In the genomic region with DNA sequence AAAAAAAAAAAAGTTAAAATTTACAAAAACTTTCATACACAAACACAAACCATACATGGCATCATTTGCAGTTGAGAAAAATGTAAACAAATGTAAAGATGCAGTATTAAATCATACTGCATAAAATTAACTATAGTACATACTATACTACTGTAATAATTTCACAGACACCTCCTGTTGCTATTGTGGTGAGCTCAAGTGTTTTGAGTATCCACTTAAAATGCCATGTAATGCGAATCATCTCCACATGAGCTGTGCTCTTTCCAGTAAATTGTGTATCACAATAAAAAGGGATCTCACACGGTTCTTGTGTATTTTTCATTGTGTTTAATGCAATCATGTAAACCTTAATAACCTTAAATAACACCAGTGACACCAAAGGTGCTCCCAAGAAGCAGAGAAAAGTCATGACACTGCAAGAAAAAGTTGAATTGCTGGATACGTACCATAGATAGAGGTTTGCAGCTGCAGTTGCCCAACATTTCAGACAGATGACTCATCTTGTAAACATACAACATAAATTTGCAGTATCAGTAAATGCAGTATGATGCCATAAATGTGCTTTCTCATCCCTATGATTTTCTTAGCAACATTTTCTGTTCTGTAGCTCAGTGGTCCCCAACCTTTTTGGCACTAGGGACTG, we compare ENCODE assay signal across 11 cellular contexts.
A peak's percentile ranks its signal among the peaks of the same experiment; 100 is the strongest.
DNase-seq lines count a peak whose midpoint lies in the region; ATAC-seq, FAIRE-seq and TF ChIP-seq lines count a peak whose summit lies in the region.
"Had no signal": no experiment of that assay in that cellular context is flagged by ENCODE, and none has a peak within 500 bp of the region (broad histone marks: within the 10 kb centered on the region; RNA-seq: fewer than 3 reads in every experiment).

No MANE protein-coding gene starts in this region.

- H3K4me3 ChIP-seq in ACC112 (ENCODE audit: low read depth, low read length), result no peak overlapping the region
- no peak overlapping the region for H3K4me3 ChIP-seq in fibroblast of villous mesenchyme (ENCODE audit: low read depth, low read length)
- no peak overlapping the region for H3K4me3 ChIP-seq in small intestine (ENCODE audit: low read depth in 1 of 2, low read length in 2 of 2)
- H3K4me3 ChIP-seq in vagina, result no peak overlapping the region

- no peaks in the 10 kb centered on the region for H3K36me3 ChIP-seq in ACC112 (ENCODE audit: insufficient read depth, low read length)
- no peaks in the 10 kb centered on the region for H3K36me3 ChIP-seq in small intestine (ENCODE audit: control insufficient read depth in 2 of 2, insufficient read depth in 2 of 2, low read length in 2 of 2)
- H3K36me3 ChIP-seq in vagina, result no peaks in the 10 kb centered on the region

- intact Hi-C loops in vagina (cut with DNase I), result no loop called here

- no peak for ATAC-seq in GM21825 (IDR thresholded peaks at IDR 0.05; ENCODE audit: unreplicated experiment)
- ATAC-seq: CD8-positive, alpha-beta T cell had no signal

- no peak for FAIRE-seq in small intestine (lab: Jason Lieb, UNC)

- H3K27ac ChIP-seq in ACC112 (ENCODE audit: low read depth, low read length) (peak overlapping the region; percentile 42), small intestine (ENCODE audit: low read depth in 1 of 2, low read length in 1 of 2) (no peak overlapping the region), vagina (no peak overlapping the region)

- no peak overlapping the region for H2AFZ ChIP-seq in ACC112 (ENCODE audit: low read length, unreplicated experiment)

- TF ChIP-seq CTCF in fibroblast of villous mesenchyme (IDR thresholded peaks at IDR 0.05; ENCODE audit: insufficient read depth, low read depth, low read length), result no peak
- no peak for TF ChIP-seq CTCF in vagina (IDR thresholded peaks at IDR 0.05)

- H3K4me1 ChIP-seq in ACC112 (ENCODE audit: control insufficient read depth, insufficient read depth, low read length, unreplicated experiment) (no peaks in the 10 kb centered on the region), small intestine (ENCODE audit: control insufficient read depth in 2 of 2, insufficient read depth in 1 of 2, low read depth in 1 of 2, low read length in 1 of 2) (no peaks in the 10 kb centered on the region), vagina (no peaks in the 10 kb centered on the region)

- TF ChIP-seq POLR2A in vagina (IDR thresholded peaks at IDR 0.05), result no peak

- 51 to 62% (median 52%) methylated on average over 3 of the region's 3 CpGs for WGBS in small intestine, 3 donors

- H3K9me3 ChIP-seq in small intestine (ENCODE audit: control insufficient read depth, low read depth) (no peaks in the 10 kb centered on the region), vagina (no peaks in the 10 kb centered on the region)

- H3K27me3 ChIP-seq in ACC112 (ENCODE audit: insufficient read depth, low read length), result no peaks in the 10 kb centered on the region
- no peaks in the 10 kb centered on the region for H3K27me3 ChIP-seq in small intestine (ENCODE audit: control insufficient read depth in 2 of 2, insufficient read depth in 2 of 2, low read length in 2 of 2)
- H3K27me3 ChIP-seq in vagina, result no peaks in the 10 kb centered on the region

- DNase-seq in HS-27A (ENCODE audit: low read depth), result peak; percentile 12
- peak; percentile 11 for DNase-seq in RPMI8226
- peak; percentile 92 for DNase-seq in fibroblast of villous mesenchyme (ENCODE audit: low read depth)
- DNase-seq in small intestine, result no peak
- no peak for DNase-seq in mucosa of gallbladder (ENCODE audit: low spot score)
- no peak for DNase-seq in vagina (ENCODE audit: extremely low spot score in 2 of 2)
- DNase-seq: CD8-positive, alpha-beta T cell; immature natural killer cell; T-helper 2 cell had no signal

- H3K79me2 ChIP-seq in ACC112 (ENCODE audit: control insufficient read depth, insufficient read depth, low read length, unreplicated experiment), result no peaks in the 10 kb centered on the region

Comparison
In these comparisons a context has a peak if more than half of its experiments do, and no peak if none do; other contexts are left out.
1. DNase-seq: peak in HS-27A (single experiment), RPMI8226 (single experiment) and fibroblast of villous mesenchyme (single experiment); none in small intestine (single experiment), mucosa of gallbladder (single experiment) and vagina (0 of 2).